In the genomic region with DNA sequence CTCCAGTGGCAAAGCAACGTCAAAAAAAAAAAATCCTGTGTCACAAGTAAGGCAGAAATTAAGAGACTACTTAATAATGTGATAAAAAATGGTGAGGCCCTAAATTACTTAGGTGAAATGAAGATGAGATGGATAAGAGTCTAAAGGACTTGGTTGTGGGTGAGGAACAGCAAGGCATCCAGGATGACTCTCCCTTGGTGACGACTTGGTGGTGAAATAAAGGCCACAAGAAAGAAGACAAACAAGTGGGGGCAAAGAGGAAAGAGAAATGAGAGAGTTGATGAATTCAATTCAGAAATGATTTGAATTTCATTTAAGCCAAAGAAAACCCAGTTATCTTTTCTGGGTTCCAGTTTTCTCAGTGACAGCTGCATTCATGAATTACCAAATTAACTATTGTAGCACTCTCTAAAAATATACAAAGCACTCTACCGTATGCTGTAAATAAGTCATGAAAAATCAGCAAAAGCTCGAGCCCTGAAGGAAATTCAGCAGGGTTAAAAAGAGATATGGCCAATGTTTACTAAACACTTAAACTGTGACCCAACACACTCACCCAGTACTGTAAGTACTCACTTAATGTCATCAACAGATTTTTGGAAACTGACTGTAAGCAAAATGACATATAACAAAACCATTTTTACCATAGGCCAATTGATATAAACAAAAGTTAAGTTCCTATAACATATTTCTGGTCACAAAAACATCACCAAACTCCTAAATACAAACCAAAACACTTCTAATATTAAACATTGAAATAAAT, we compare ENCODE assay signal across 8 cellular contexts. TPM values are rescaled to one million over a fixed set of nuclear protein-coding genes. Genes with fewer than 3 reads are reported as not detected.
A peak's percentile ranks its signal among the peaks of the same experiment; 100 is the strongest.
DNase-seq lines count a peak whose midpoint lies in the region; ATAC-seq and TF ChIP-seq lines count a peak whose summit lies in the region.

No MANE protein-coding gene starts in this region.

- CTCF ChIA-PET in CD4-positive, alpha-beta memory T cell (lab: Charles Lee; ENCODE audit: partially characterized antibody) = interaction anchor here (0.7 to 4.2 kb wide), 3 partner anchors 16 to 503 kb away, joined by 4 to 18 read pairs (median 13); a partner anchor contains a TSS
- CTCF ChIA-PET in IMR-90 (lab: Yijun Ruan, JAX) = interaction anchor here (1.1 to 1.9 kb wide), 2 partner anchors 16 to 22 kb away, joined by 3 to 7 read pairs; no protein-coding TSS in a partner anchor

- no peak overlapping the region for H2AFZ ChIP-seq in IMR-90 (replicated peaks; ENCODE audit: low read length, poor library complexity)

- 0 out of 2 replicates have a peak overlapping the region, but pooled peaks have one; percentile 2 for H3K4ac ChIP-seq in IMR-90 (ENCODE audit: low read depth, low read length)

- H3K27ac Mint-ChIP-seq in CD4-positive, alpha-beta memory T cell = peak overlapping the region; percentile 8 to 97 (median 96)
- H3K27ac Mint-ChIP-seq in activated naive CD8-positive, alpha-beta T cell treated with anti-CD3 and anti-CD28 coated beads for 36 hours = peak overlapping the region; percentile 97

- no peak overlapping the region for H4K91ac ChIP-seq in IMR-90 (ENCODE audit: insufficient read depth, low read depth, low read length)

- no CpG with 5 or more reads among the region's 4 CpGs for WGBS in IMR-90 (ENCODE audit: extremely low coverage in 2 of 2, insufficient read length in 1 of 2), 2 experiments

- in situ Hi-C loops in IMR-90 (cut with MboI; ENCODE audit: low sequenced_read_pairs) (no loop called here), gastrocnemius medialis (cut with MboI; ENCODE audit: low sequenced_read_pairs in 4 of 4) (loop anchor here in 1 of 4 donors (25.0 kb wide), 1 partner anchor 255 kb away; a partner anchor contains a TSS)

- 0 out of 2 replicates have a peak overlapping the region, but pooled peaks have one; percentile 3 for H2BK120ac ChIP-seq in IMR-90 (ENCODE audit: low read depth, low read length)

- no peak overlapping the region for H3K56ac ChIP-seq in IMR-90 (ENCODE audit: extremely low read depth, insufficient read depth, low read length)

- no peak for TF ChIP-seq RAD21 in IMR-90 (IDR thresholded peaks at IDR 0.05; ENCODE audit: low read length)

- H3K9me3 ChIP-seq in CD4-positive, alpha-beta memory T cell (ENCODE audit: control insufficient read depth in 1 of 2, low read length in 2 of 2) = no peaks in the 10 kb centered on the region
- no peaks in the 10 kb centered on the region for H3K9me3 ChIP-seq in IMR-90 (ENCODE audit: control insufficient read depth, insufficient read depth, low read length)
- H3K9me3 ChIP-seq in muscle layer of colon (ENCODE audit: low read length) = no peaks in the 10 kb centered on the region
- H3K9me3 ChIP-seq in gastrocnemius medialis = no peaks in the 10 kb centered on the region

- no peak overlapping the region for H3K4me3 ChIP-seq in CD4-positive, alpha-beta memory T cell (ENCODE audit: low read length in 2 of 2)
- no peak overlapping the region for H3K4me3 ChIP-seq in IMR-90 (ENCODE audit: insufficient read depth, low read depth, low read length)
- H3K4me3 ChIP-seq in muscle layer of colon (ENCODE audit: low read depth in 1 of 2, low read length in 2 of 2) = peak overlapping the region; percentile 63 to 73
- H3K4me3 ChIP-seq in gastrocnemius medialis = no peak overlapping the region

- TF ChIP-seq CTCF in IMR-90 (conservative IDR thresholded peaks at IDR 0.05; ENCODE audit: low read depth, low read length) = no peak
- TF ChIP-seq CTCF in gastrocnemius medialis (IDR thresholded peaks at IDR 0.05 in 4 of 5, conservative IDR thresholded peaks at IDR 0.05 in 1 of 5) = no peak

- no peak overlapping the region for H2AK9ac ChIP-seq in IMR-90 (replicated peaks; ENCODE audit: low read depth, low read length, poor library complexity)

- peaks cover 30% of the 10 kb centered on the region for H3K4me1 ChIP-seq in CD4-positive, alpha-beta memory T cell (ENCODE audit: insufficient read depth, low read length)
- H3K4me1 ChIP-seq in IMR-90 (ENCODE audit: control insufficient read depth, insufficient read depth, low read length) = peaks cover 9% of the 10 kb centered on the region
- H3K4me1 ChIP-seq in muscle layer of colon (ENCODE audit: insufficient read depth, low read length) = peaks cover 39% of the 10 kb centered on the region
- peaks cover 12 to 21% of the 10 kb centered on the region in 2 donors for H3K4me1 ChIP-seq in gastrocnemius medialis

- BruUV-seq in IMR-90 (replicated peaks; lab: Mats Ljungman, UMichigan) = no TSS peak

- H2AK5ac ChIP-seq in IMR-90 (ENCODE audit: low read depth, low read length) = no peak overlapping the region

- ATAC-seq in IMR-90 (ENCODE audit: low read depth) (no peak), GM19328 (IDR thresholded peaks at IDR 0.05; ENCODE audit: unreplicated experiment) (no peak), gastrocnemius medialis (no peak)

- 0 out of 2 replicates have a peak overlapping the region, but pooled peaks have one; percentile 3 for H3K23ac ChIP-seq in IMR-90 (ENCODE audit: low read depth, low read length)

- H3K4me2 ChIP-seq in IMR-90 (ENCODE audit: low read depth, low read length) = peak overlapping the region; percentile 55

- peaks cover 29 to 40% (median 35%) of the 10 kb centered on the region in 4 donors for H3K4me1 Mint-ChIP-seq in CD4-positive, alpha-beta memory T cell
- H3K4me1 Mint-ChIP-seq in activated naive CD8-positive, alpha-beta T cell treated with anti-CD3 and anti-CD28 coated beads for 36 hours = peaks cover 34% of the 10 kb centered on the region

- no peaks in the 10 kb centered on the region; the same call in 1 of the 2 replicates for H4K20me1 ChIP-seq in IMR-90 (ENCODE audit: insufficient read depth, low read length)

- no peaks in the 10 kb centered on the region for H3K27me3 Mint-ChIP-seq in CD4-positive, alpha-beta memory T cell
- no peaks in the 10 kb centered on the region for H3K27me3 Mint-ChIP-seq in activated naive CD8-positive, alpha-beta T cell treated with anti-CD3 and anti-CD28 coated beads for 36 hours

- H3K36me3 Mint-ChIP-seq in CD4-positive, alpha-beta memory T cell = peaks cover 11 to 24% of the 10 kb centered on the region in 2 donors
- H3K36me3 Mint-ChIP-seq in activated naive CD8-positive, alpha-beta T cell treated with anti-CD3 and anti-CD28 coated beads for 36 hours = peaks cover 69% of the 10 kb centered on the region

- 0 out of 2 replicates have a peak overlapping the region, but pooled peaks have one; percentile 1 for H3K14ac ChIP-seq in IMR-90 (replicated peaks; ENCODE audit: low read depth, low read length)

- H3K9me3 Mint-ChIP-seq in CD4-positive, alpha-beta memory T cell = peaks cover 0 to under 1% (median 0%) of the 10 kb centered on the region in 8 donors
- H3K9me3 Mint-ChIP-seq in activated naive CD8-positive, alpha-beta T cell treated with anti-CD3 and anti-CD28 coated beads for 36 hours = peaks cover 5% of the 10 kb centered on the region

- H3K18ac ChIP-seq in IMR-90 (ENCODE audit: low read depth, low read length) = 0 out of 2 replicates have a peak overlapping the region, but pooled peaks have one; percentile 58

- H3K9ac ChIP-seq in IMR-90 (ENCODE audit: low read depth, low read length) = no peak overlapping the region
- H3K9ac ChIP-seq in muscle layer of colon (ENCODE audit: low read length) = peak overlapping the region; percentile 54

- H2BK5ac ChIP-seq in IMR-90 (ENCODE audit: low read depth, low read length, poor library complexity, severe bottlenecking) = peak overlapping the region; percentile 5

- H3K79me1 ChIP-seq in IMR-90 (ENCODE audit: low read depth in 1 of 2, low read length in 2 of 2) = peaks cover 26 to 41% of the 10 kb centered on the region in 2 experiments

- no peak for TF ChIP-seq POLR2A in IMR-90 (IDR thresholded peaks at IDR 0.05; ENCODE audit: low read depth, low read length)
- TF ChIP-seq POLR2A in gastrocnemius medialis (IDR thresholded peaks at IDR 0.05) = no peak

- 0 out of 2 replicates have a peak overlapping the region, but pooled peaks have one; percentile 32 for H4K5ac ChIP-seq in IMR-90 (ENCODE audit: low read depth, low read length)

- H2BK15ac ChIP-seq in IMR-90 (ENCODE audit: low read depth, low read length) = no peak overlapping the region; the same call in 2 of the 3 replicates

- DNase-seq in CD4-positive, alpha-beta memory T cell = no peak
- peak; percentile 21 for DNase-seq in IMR-90
- DNase-seq in activated naive CD8-positive, alpha-beta T cell treated with anti-CD3 and anti-CD28 coated beads for 36 hours = no peak
- DNase-seq in NCI-H82 treated with DMSO at 0.1 percent for 48 hours (lab: John Stamatoyannopoulos, UW; ENCODE audit: unreplicated experiment) = no peak
- no peak for DNase-seq in gastrocnemius medialis
- no peak for DNase-seq in kidney tubule cell (ENCODE audit: low spot score)

- dilution Hi-C loops in IMR-90 (cut with HindIII; ENCODE audit: low sequenced_read_pairs, unreplicated experiment) = no loop called here

- H4K8ac ChIP-seq in IMR-90 (ENCODE audit: low read depth in 2 of 2, low read length in 2 of 2) = no peak overlapping the region; a peak in 1 of 4 replicates

- H3K27me3 ChIP-seq in CD4-positive, alpha-beta memory T cell (ENCODE audit: insufficient read depth, low read length) = no peaks in the 10 kb centered on the region
- no peaks in the 10 kb centered on the region for H3K27me3 ChIP-seq in IMR-90 (ENCODE audit: control insufficient read depth, insufficient read depth, low read length)
- no peaks in the 10 kb centered on the region for H3K27me3 ChIP-seq in muscle layer of colon (ENCODE audit: control insufficient read depth in 1 of 2, insufficient read depth in 2 of 2, low read length in 2 of 2)
- H3K27me3 ChIP-seq in gastrocnemius medialis = no peaks in the 10 kb centered on the region

- no peak overlapping the region for H2BK20ac ChIP-seq in IMR-90 (ENCODE audit: low read depth, low read length)

- H3K4me3 Mint-ChIP-seq in CD4-positive, alpha-beta memory T cell = peak overlapping the region; percentile 84 to 92 (median 90)
- peak overlapping the region; percentile 88 for H3K4me3 Mint-ChIP-seq in activated naive CD8-positive, alpha-beta T cell treated with anti-CD3 and anti-CD28 coated beads for 36 hours

- no peaks in the 10 kb centered on the region for H3K36me3 ChIP-seq in CD4-positive, alpha-beta memory T cell (ENCODE audit: insufficient read depth, low read length)
- H3K36me3 ChIP-seq in IMR-90 (ENCODE audit: control insufficient read depth, insufficient read depth, low read length) = no peaks in the 10 kb centered on the region
- peaks cover 6% of the 10 kb centered on the region for H3K36me3 ChIP-seq in muscle layer of colon (ENCODE audit: insufficient read depth, low read length)
- peaks cover 0 to 18% of the 10 kb centered on the region in 2 donors for H3K36me3 ChIP-seq in gastrocnemius medialis

- H3K27ac ChIP-seq in CD4-positive, alpha-beta memory T cell (ENCODE audit: low read depth, low read length) = no peak overlapping the region
- H3K27ac ChIP-seq in IMR-90 (ENCODE audit: insufficient read depth, low read length) (peak overlapping the region; percentile 53; the same call in 1 of the 2 replicates), muscle layer of colon (ENCODE audit: low read depth, low read length) (peak overlapping the region; percentile 91), gastrocnemius medialis (no peak overlapping the region)

- intact Hi-C loops in CD4-positive, alpha-beta memory T cell (cut with micrococcal nuclease) = loop anchor here (5.0 to 10.0 kb wide), 4 partner anchors 255 to 1122 kb away; a partner anchor contains a TSS
- intact Hi-C loops in IMR-90 (cut with micrococcal nuclease) (no loop called here), gastrocnemius medialis (cut with DNase I; ENCODE audit: low total_unique reads) (loop anchor here (5.0 kb wide), 3 partner anchors 255 to 460 kb away; a partner anchor contains a TSS)

- H3K9me1 ChIP-seq in IMR-90 (ENCODE audit: insufficient read depth, low read length) = peaks cover 7% of the 10 kb centered on the region

- POLR2A ChIA-PET in CD4-positive, alpha-beta memory T cell (lab: Charles Lee; ENCODE audit: partially characterized antibody) = interaction anchor here (0.8 to 2.5 kb wide), 5 partner anchors 16 to 503 kb away, joined by 3 to 18 read pairs (median 7); a partner anchor contains a TSS
- POLR2A ChIA-PET in IMR-90 (lab: Charles Lee; ENCODE audit: unreplicated experiment) = interaction anchor here (0.6 kb wide), 1 partner anchor 354 kb away, joined by 7 read pairs; no protein-coding TSS in a partner anchor

RNA-seq across cellular contexts. Expression of a gene that starts 1.4 kb away (rescaled TPM):
- total RNA-seq in CD4-positive, alpha-beta memory T cell = 10 to 100 TPM; 17.5 to 19.2 TPM
- 10 to 100 TPM; 11.2 to 22.1 TPM for polyA plus RNA-seq in CD4-positive, alpha-beta memory T cell
- total RNA-seq in IMR-90 (2012; rRNA removed) (10.6 and 20.0 TPM in 2 replicates), gastrocnemius medialis (10 to 100 TPM; 10.3 to 22.0 (median 11.0) TPM)
- 6.4 and 6.9 TPM in 2 replicates for polyA plus RNA-seq in IMR-90 (2012; rRNA removed)
- polyA plus RNA-seq in IMR-90 (2012; cell fraction: cytosol; rRNA removed) = 2.0 and 4.4 TPM in 2 replicates
- polyA plus RNA-seq in IMR-90 (2012; cell fraction: nucleus; rRNA removed; ENCODE audit: low replicate concordance) = 1.8 and 5.5 TPM in 2 replicates
- total RNA-seq in activated naive CD8-positive, alpha-beta T cell treated with anti-CD3 and anti-CD28 coated beads for 36 hours = 10 to 100 TPM; 49.4 to 52.7 TPM

RNA-seq across cellular contexts. Expression of a gene that starts 1.6 kb away (rescaled TPM):
- total RNA-seq in CD4-positive, alpha-beta memory T cell = 10 to 100 TPM; 26.6 to 30.3 TPM
- polyA plus RNA-seq in CD4-positive, alpha-beta memory T cell = 10 to 100 TPM; 11.3 to 12.3 TPM
- total RNA-seq in IMR-90 (2012; rRNA removed) (13.1 and 22.8 TPM in 2 replicates), gastrocnemius medialis (10 to 100 TPM in 1 of 4 donors, 1 to 10 TPM in 3; 5.2 to 22.8 (median 8.9) TPM)
- polyA plus RNA-seq in IMR-90 (2012; rRNA removed) = 5.0 and 6.7 TPM in 2 replicates
- polyA plus RNA-seq in IMR-90 (2012; cell fraction: cytosol; rRNA removed) = 0.98 and 1.5 TPM in 2 replicates
- polyA plus RNA-seq in IMR-90 (2012; cell fraction: nucleus; rRNA removed; ENCODE audit: low replicate concordance) = 1.9 and 10.9 TPM in 2 replicates
- total RNA-seq in activated naive CD8-positive, alpha-beta T cell treated with anti-CD3 and anti-CD28 coated beads for 36 hours = 10 to 100 TPM; 18.8 to 18.9 TPM

Comparison
In these comparisons a context has a peak if more than half of its experiments do, and no peak if none do; other contexts are left out.
1. H3K27ac ChIP-seq: peak in IMR-90 (single experiment) and muscle layer of colon (single experiment); none in CD4-positive, alpha-beta memory T cell (single experiment) and gastrocnemius medialis (0 of 4).
2. H3K4me3 ChIP-seq: peak in muscle layer of colon (2 of 2); none in CD4-positive, alpha-beta memory T cell (0 of 2), IMR-90 (single experiment) and gastrocnemius medialis (0 of 4).